ENCODE assay signal across 8 cellular contexts in genomic region chr12:68612675-68613074, GRCh38. TPM values are rescaled to one million over a fixed set of nuclear protein-coding genes. Genes with fewer than 3 reads are reported as not detected.
DNase-seq lines count a peak whose midpoint lies in the region; ATAC-seq and TF ChIP-seq lines count a peak whose summit lies in the region.

No MANE protein-coding gene starts in this region.

- intact Hi-C loops in left colon (cut with DNase I, micrococcal nuclease) (loop anchor here in 1 of 2 donors (10.0 kb wide), 1 partner anchor 178 kb away; no protein-coding TSS in a partner anchor), thyroid gland (cut with DNase I) (loop anchor here (10.0 kb wide), 1 partner anchor 248 kb away; no protein-coding TSS in a partner anchor)

- peak overlapping the region; percentile 95 for H3K4me3 Mint-ChIP-seq in activated T-cell treated with anti-CD3 and anti-CD28 coated beads, Interleukin-2, amount 50 U/mL, for 4 hours
- H3K4me3 Mint-ChIP-seq in activated naive CD8-positive, alpha-beta T cell treated with anti-CD3 and anti-CD28 coated beads, Interleukin-2, amount 50 U/mL, for 24 hours = peak overlapping the region; percentile 96

- H3K27me3 ChIP-seq in thyroid gland = no peaks in the 10 kb centered on the region

- H3K27ac ChIP-seq in thyroid gland = peak overlapping the region in 2 of 3 donors; percentile 95 to 98

- H3K9me3 ChIP-seq in thyroid gland = no peaks in the 10 kb centered on the region

- no peak for TF ChIP-seq POLR2A in thyroid gland (IDR thresholded peaks at IDR 0.05)

- no peaks in the 10 kb centered on the region for H3K9me3 Mint-ChIP-seq in activated T-cell treated with anti-CD3 and anti-CD28 coated beads, Interleukin-2, amount 50 U/mL, for 4 hours
- no peaks in the 10 kb centered on the region for H3K9me3 Mint-ChIP-seq in activated naive CD8-positive, alpha-beta T cell treated with anti-CD3 and anti-CD28 coated beads, Interleukin-2, amount 50 U/mL, for 24 hours

- no peaks in the 10 kb centered on the region for H3K36me3 ChIP-seq in thyroid gland

- no peak for TF ChIP-seq CTCF in thyroid gland (IDR thresholded peaks at IDR 0.05)

- H3K27ac Mint-ChIP-seq in activated naive CD8-positive, alpha-beta T cell treated with anti-CD3 and anti-CD28 coated beads, Interleukin-2, amount 50 U/mL, for 24 hours = peak overlapping the region; percentile 93

- H3K27me3 Mint-ChIP-seq in activated T-cell treated with anti-CD3 and anti-CD28 coated beads, Interleukin-2, amount 50 U/mL, for 4 hours (ENCODE audit: low read depth) = no peaks in the 10 kb centered on the region
- no peaks in the 10 kb centered on the region for H3K27me3 Mint-ChIP-seq in activated naive CD8-positive, alpha-beta T cell treated with anti-CD3 and anti-CD28 coated beads, Interleukin-2, amount 50 U/mL, for 24 hours

- peaks cover 51% of the 10 kb centered on the region for H3K4me1 Mint-ChIP-seq in activated T-cell treated with anti-CD3 and anti-CD28 coated beads, Interleukin-2, amount 50 U/mL, for 4 hours (ENCODE audit: low read depth)
- H3K4me1 Mint-ChIP-seq in activated naive CD8-positive, alpha-beta T cell treated with anti-CD3 and anti-CD28 coated beads, Interleukin-2, amount 50 U/mL, for 24 hours = peaks cover 63% of the 10 kb centered on the region

- DNase-seq in activated T-cell treated with anti-CD3 and anti-CD28 coated beads, Interleukin-2, amount 50 U/mL, for 4 hours = no peak
- DNase-seq in activated T-cell treated with anti-CD3 and anti-CD28 coated beads, Interleukin-2, amount 50 U/mL, for 1 hour = no peak
- DNase-seq in activated naive CD8-positive, alpha-beta T cell treated with anti-CD3 and anti-CD28 coated beads, Interleukin-2, amount 50 U/mL, for 24 hours = no peak
- no peak for DNase-seq in left colon
- DNase-seq in thyroid gland = no peak
- no peak for DNase-seq in stimulated activated CD4-positive, alpha-beta T cell treated with anti-CD3 and anti-CD28 coated beads, Interleukin-2, amount 100 ng/mL, for 48 hours
- no peak for DNase-seq in stimulated activated CD4-positive, alpha-beta T cell treated with anti-CD3 and anti-CD28 coated beads, Interleukin-12 subunit alpha, Interleukin-12 subunit beta, amount 100 ng/mL, for 4 hours

- ATAC-seq in activated T-cell treated with anti-CD3 and anti-CD28 coated beads, Interleukin-2, amount 50 U/mL, for 4 hours = peak; percentile 13 to 20
- ATAC-seq in activated naive CD8-positive, alpha-beta T cell treated with anti-CD3 and anti-CD28 coated beads, Interleukin-2, amount 50 U/mL, for 24 hours = no peak
- ATAC-seq in left colon = peak; percentile 57
- ATAC-seq in HG03039 (IDR thresholded peaks at IDR 0.05; ENCODE audit: unreplicated experiment) = no peak

- H3K4me3 ChIP-seq in thyroid gland (replicated peaks in 1 of 3) = no peak overlapping the region

- H3K36me3 Mint-ChIP-seq in activated T-cell treated with anti-CD3 and anti-CD28 coated beads, Interleukin-2, amount 50 U/mL, for 4 hours (ENCODE audit: insufficient read depth) = peaks cover 25% of the 10 kb centered on the region
- peaks cover 45% of the 10 kb centered on the region for H3K36me3 Mint-ChIP-seq in activated naive CD8-positive, alpha-beta T cell treated with anti-CD3 and anti-CD28 coated beads, Interleukin-2, amount 50 U/mL, for 24 hours (ENCODE audit: low read depth)

- 54% methylated on average over 4 of the region's 4 CpGs for WGBS in thyroid gland, 2 donors

- peaks cover 36 to 40% of the 10 kb centered on the region in 2 donors for H3K4me1 ChIP-seq in thyroid gland

RNA-seq across cellular contexts. Expression of gene RAP1B, which starts 2.0 kb away (rescaled TPM):
- 100 to 1,000 TPM; 172 to 213 (median 188) TPM for total RNA-seq in activated T-cell treated with anti-CD3 and anti-CD28 coated beads, Interleukin-2, amount 50 U/mL, for 4 hours
- total RNA-seq in left colon (100 to 1,000 TPM; 121 to 182 TPM), thyroid gland (100 to 1,000 TPM; 133 to 232 (median 193) TPM)

Comparison
In these comparisons a context has a peak if more than half of its experiments do, and no peak if none do; other contexts are left out.
1. ATAC-seq: peak in activated T-cell treated with anti-CD3 and anti-CD28 coated beads, Interleukin-2, amount 50 U/mL, for 4 hours (2 of 2) and left colon (single experiment); none in activated naive CD8-positive, alpha-beta T cell treated with anti-CD3 and anti-CD28 coated beads, Interleukin-2, amount 50 U/mL, for 24 hours (single experiment) and HG03039 (single experiment).